ENCODE assay signal across 8 cellular contexts in the genomic region with DNA sequence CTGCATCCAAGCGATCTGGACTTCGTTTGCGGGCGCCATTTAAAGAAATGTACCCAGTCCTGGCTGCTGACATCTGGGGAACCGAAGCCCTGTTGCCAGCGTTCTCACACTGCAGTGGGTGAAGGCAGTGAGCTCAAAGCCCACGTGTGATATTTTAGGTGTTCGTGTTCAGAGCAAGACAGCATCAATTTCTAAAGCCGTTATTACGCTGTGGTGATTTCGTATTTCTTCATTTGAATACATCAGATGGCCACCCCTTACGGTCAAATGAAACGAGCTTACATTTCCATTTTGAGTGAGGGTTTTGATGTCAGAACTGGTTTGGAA. TPM values are rescaled to one million over a fixed set of nuclear protein-coding genes. Genes with fewer than 3 reads are reported as not detected.
DNase-seq lines count a peak whose midpoint lies in the region; ATAC-seq and TF ChIP-seq lines count a peak whose summit lies in the region.

No MANE protein-coding gene starts in this region.

- H3K4me3 ChIP-seq in AG10803 (ENCODE audit: low read length) (peak overlapping the region; percentile 68), tibial artery (peak overlapping the region; percentile 55 to 63)

- peaks cover 32% of the 10 kb centered on the region for H3K27me3 Mint-ChIP-seq in activated naive CD8-positive, alpha-beta T cell treated with anti-CD3 and anti-CD28 coated beads for 36 hours

- no peaks in the 10 kb centered on the region for H3K36me3 Mint-ChIP-seq in activated naive CD8-positive, alpha-beta T cell treated with anti-CD3 and anti-CD28 coated beads for 36 hours

- H3K4me1 Mint-ChIP-seq in activated naive CD8-positive, alpha-beta T cell treated with anti-CD3 and anti-CD28 coated beads for 36 hours = peaks cover 6% of the 10 kb centered on the region

- H3K27me3 ChIP-seq in layer of hippocampus (ENCODE audit: control insufficient read depth, insufficient read depth, low read length) (no peaks in the 10 kb centered on the region), tibial artery (no peaks in the 10 kb centered on the region)

- H3K4me1 ChIP-seq in tibial artery = peaks cover 0 to 17% (median 3%) of the 10 kb centered on the region in 4 donors

- H3K27ac ChIP-seq in layer of hippocampus (ENCODE audit: low read depth, low read length) = peak overlapping the region; percentile 10
- H3K27ac ChIP-seq in tibial artery = peak overlapping the region; percentile 43 to 47

- DNase-seq in AG10803 (ENCODE audit: low read depth) (no peak), tibial artery (no peak), globus pallidus (ENCODE audit: low spot score) (no peak), occipital lobe (lab: John Stamatoyannopoulos, UW) (no peak)
- DNase-seq in activated naive CD8-positive, alpha-beta T cell treated with anti-CD3 and anti-CD28 coated beads for 36 hours = no peak
- DNase-seq in effector CD4-positive, alpha-beta T cell = no peak

- H3K27ac Mint-ChIP-seq in activated naive CD8-positive, alpha-beta T cell treated with anti-CD3 and anti-CD28 coated beads for 36 hours = no peak overlapping the region

- ATAC-seq in HG02678 (IDR thresholded peaks at IDR 0.05; ENCODE audit: unreplicated experiment) = peak; percentile 13

- no peaks in the 10 kb centered on the region for H3K9me3 Mint-ChIP-seq in activated naive CD8-positive, alpha-beta T cell treated with anti-CD3 and anti-CD28 coated beads for 36 hours

- no peak for TF ChIP-seq CTCF in AG10803 (conservative IDR thresholded peaks at IDR 0.05; ENCODE audit: low read length)
- no peak for TF ChIP-seq CTCF in tibial artery (IDR thresholded peaks at IDR 0.05)

- no peaks in the 10 kb centered on the region for H3K9me3 ChIP-seq in tibial artery

- intact Hi-C loops in tibial artery (cut with DNase I; ENCODE audit: low total_unique reads) = loop anchor here (2.0 kb wide), 1 partner anchor 396 kb away; no protein-coding TSS in a partner anchor

- no peaks in the 10 kb centered on the region for H3K36me3 ChIP-seq in tibial artery

- H3K4me3 Mint-ChIP-seq in activated naive CD8-positive, alpha-beta T cell treated with anti-CD3 and anti-CD28 coated beads for 36 hours = peak overlapping the region; percentile 72

RNA-seq across cellular contexts. Expression of a gene that starts 0.4 kb away (rescaled TPM):
- not detected for total RNA-seq in activated naive CD8-positive, alpha-beta T cell treated with anti-CD3 and anti-CD28 coated beads for 36 hours
- total RNA-seq in occipital lobe = 1.6 TPM

RNA-seq across cellular contexts. Expression of a gene that starts 42.2 kb away (rescaled TPM):
- 10 to 100 TPM; 28.7 to 31.5 TPM for total RNA-seq in activated naive CD8-positive, alpha-beta T cell treated with anti-CD3 and anti-CD28 coated beads for 36 hours
- total RNA-seq in occipital lobe = 5.8 TPM

RNA-seq across cellular contexts. Expression of a gene that starts 43.4 kb away (rescaled TPM):
- not detected for total RNA-seq in activated naive CD8-positive, alpha-beta T cell treated with anti-CD3 and anti-CD28 coated beads for 36 hours
- not detected for total RNA-seq in occipital lobe
